In genomic region chr5:173050791-173051190, GRCh38 we compare ENCODE assay signal across 21 cellular contexts.
"Had no signal": no experiment of that assay in that cellular context is flagged by ENCODE, and none has a peak within 500 bp of the region (broad histone marks: within the 10 kb centered on the region; RNA-seq: fewer than 3 reads in every experiment).

No MANE protein-coding gene starts in this region.

- ATAC-seq: activated CD4-positive, CD25-positive, alpha-beta regulatory T cell treated with anti-CD3 and anti-CD28 coated beads, Interleukin-2, amount 50 U/mL, for 24 hours; activated CD8-positive, alpha-beta memory T cell treated with anti-CD3 and anti-CD28 coated beads, Interleukin-2, amount 10 ng/mL, durations not matched to agents 7 days and 5 days; activated naive CD4-positive, alpha-beta T cell treated with anti-CD3 and anti-CD28 coated beads, Interleukin-2, amount 50 U/mL, for 72 hours; activated T-cell treated with anti-CD3 and anti-CD28 coated beads, Interleukin-2, amount 50 U/mL, for 4 hours; foreskin keratinocyte; heart left ventricle; stimulated activated naive CD8-positive, alpha-beta T cell treated with anti-CD3 and anti-CD28 coated beads, Interleukin-15, amount 100 ng/mL, for 72 hours had no signal

- H3K36me3 Mint-ChIP-seq: activated CD8-positive, alpha-beta memory T cell treated with anti-CD3 and anti-CD28 coated beads, Interleukin-2, amount 10 ng/mL, durations not matched to agents 7 days and 5 days; activated naive CD4-positive, alpha-beta T cell treated with anti-CD3 and anti-CD28 coated beads, Interleukin-2, amount 50 U/mL, for 72 hours; neural progenitor cell had no signal

- H3K27me3 Mint-ChIP-seq: stimulated activated naive CD8-positive, alpha-beta T cell treated with anti-CD3 and anti-CD28 coated beads, Interleukin-15, amount 100 ng/mL, for 72 hours had no signal

- DNase-seq: activated CD4-positive, alpha-beta T cell treated with anti-CD3 and anti-CD28 coated beads, Interleukin-2, amount 50 U/mL, for 4 hours; activated CD8-positive, alpha-beta memory T cell treated with anti-CD3 and anti-CD28 coated beads, Interleukin-2, amount 10 ng/mL, durations not matched to agents 7 days and 5 days; activated effector memory CD4-positive, alpha-beta T cell treated with anti-CD3 and anti-CD28 coated beads, Interleukin-2, amount 50 U/mL, for 16 hours; activated T-cell treated with anti-CD3 and anti-CD28 coated beads, Interleukin-2, amount 50 U/mL, for 4 hours; brain microvascular endothelial cell; dermis blood vessel endothelial cell; endodermal cell; erythroblast; foreskin keratinocyte; heart left ventricle; left ventricle myocardium inferior; mesendoderm; pancreas; stimulated activated CD4-positive, alpha-beta T cell treated with anti-CD3 and anti-CD28 coated beads, Interleukin-4, amount 100 ng/mL, for 4 hours; stimulated activated naive CD8-positive, alpha-beta T cell treated with anti-CD3 and anti-CD28 coated beads, Interleukin-15, amount 100 ng/mL, for 72 hours had no signal

- H3K9ac ChIP-seq: neural progenitor cell had no signal

- H3K4me3 Mint-ChIP-seq: activated CD8-positive, alpha-beta memory T cell treated with anti-CD3 and anti-CD28 coated beads, Interleukin-2, amount 10 ng/mL, durations not matched to agents 7 days and 5 days; activated T-cell treated with anti-CD3 and anti-CD28 coated beads, Interleukin-2, amount 50 U/mL, for 4 hours; endodermal cell; neural progenitor cell; stimulated activated naive CD8-positive, alpha-beta T cell treated with anti-CD3 and anti-CD28 coated beads, Interleukin-15, amount 100 ng/mL, for 72 hours had no signal

- FAIRE-seq: keratinocyte, pancreas had no signal

- H3K27ac ChIP-seq: brain microvascular endothelial cell, foreskin keratinocyte, heart left ventricle, left ventricle myocardium inferior, neural progenitor cell, pancreas, skin epidermis, thoracic aorta had no signal

- H3K9me3 Mint-ChIP-seq: activated naive CD4-positive, alpha-beta T cell treated with anti-CD3 and anti-CD28 coated beads, Interleukin-2, amount 50 U/mL, for 72 hours; activated T-cell treated with anti-CD3 and anti-CD28 coated beads, Interleukin-2, amount 50 U/mL, for 4 hours; endodermal cell; neural progenitor cell; stimulated activated naive CD8-positive, alpha-beta T cell treated with anti-CD3 and anti-CD28 coated beads, Interleukin-15, amount 100 ng/mL, for 72 hours had no signal

- H3K4me2 ChIP-seq: neural progenitor cell had no signal

- H3K27ac Mint-ChIP-seq: activated CD8-positive, alpha-beta memory T cell treated with anti-CD3 and anti-CD28 coated beads, Interleukin-2, amount 10 ng/mL, durations not matched to agents 7 days and 5 days; activated naive CD4-positive, alpha-beta T cell treated with anti-CD3 and anti-CD28 coated beads, Interleukin-2, amount 50 U/mL, for 72 hours; endodermal cell; neural progenitor cell had no signal

- H3K4me1 ChIP-seq: pancreas had no signal

- H3K9me3 ChIP-seq: heart left ventricle, left ventricle myocardium inferior, pancreas, thoracic aorta had no signal

- H3K36me3 ChIP-seq: brain microvascular endothelial cell, heart left ventricle, left ventricle myocardium inferior, neural progenitor cell, pancreas, thoracic aorta had no signal

- H3K4me3 ChIP-seq: left ventricle myocardium inferior, neural progenitor cell, pancreas, skin epidermis, thoracic aorta had no signal

- H2AFZ ChIP-seq: neural progenitor cell had no signal

- H3K27me3 ChIP-seq: brain microvascular endothelial cell, foreskin keratinocyte, heart left ventricle, pancreas had no signal
